ENCODE assay signal across 1 cellular context in the genomic region with DNA sequence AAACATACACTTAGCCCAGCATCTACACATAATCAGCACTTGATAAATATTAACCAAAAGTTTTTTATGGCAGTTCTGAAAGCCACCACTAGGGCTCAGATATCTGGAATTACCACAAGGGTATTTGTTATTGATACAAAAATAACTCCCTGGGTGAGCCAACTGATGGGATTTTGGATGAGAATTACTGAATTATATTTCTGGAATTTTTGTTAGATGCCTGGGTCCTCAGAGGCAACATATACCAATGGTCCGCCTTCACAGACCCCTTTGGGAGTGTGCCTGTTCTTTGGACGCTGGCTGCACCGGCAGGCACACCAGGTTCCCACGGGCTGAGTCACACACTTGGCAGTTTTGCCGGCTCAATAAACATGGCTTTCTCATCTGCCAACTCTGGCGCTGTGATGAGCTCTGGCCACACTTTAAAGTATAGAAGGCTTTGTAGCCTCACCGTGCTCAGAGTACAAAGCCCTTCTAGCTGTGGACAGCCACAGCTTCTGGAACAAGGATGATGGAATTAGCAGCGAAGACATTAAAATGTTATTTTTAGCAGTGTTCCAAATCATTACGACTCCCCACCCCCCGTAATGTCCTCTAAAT.
TF ChIP-seq lines count a peak whose summit lies in the region.

No MANE protein-coding gene starts in this region.

TF ChIP-seq in SK-N-SH, 30 proteins besides CTCF, POLR2A, EP300 and RAD21 (continued from another document):
- TF ChIP-seq USF1 (IDR thresholded peaks at IDR 0.05; ENCODE audit: borderline replicate concordance, low read depth): no peak
- TF ChIP-seq, protein P1, sequence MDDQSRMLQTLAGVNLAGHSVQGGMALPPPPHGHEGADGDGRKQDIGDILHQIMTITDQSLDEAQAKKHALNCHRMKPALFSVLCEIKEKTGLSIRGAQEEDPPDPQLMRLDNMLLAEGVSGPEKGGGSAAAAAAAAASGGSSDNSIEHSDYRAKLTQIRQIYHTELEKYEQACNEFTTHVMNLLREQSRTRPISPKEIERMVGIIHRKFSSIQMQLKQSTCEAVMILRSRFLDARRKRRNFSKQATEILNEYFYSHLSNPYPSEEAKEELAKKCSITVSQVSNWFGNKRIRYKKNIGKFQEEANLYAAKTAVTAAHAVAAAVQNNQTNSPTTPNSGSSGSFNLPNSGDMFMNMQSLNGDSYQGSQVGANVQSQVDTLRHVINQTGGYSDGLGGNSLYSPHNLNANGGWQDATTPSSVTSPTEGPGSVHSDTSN (IDR thresholded peaks at IDR 0.05): peak; percentile 57
- TF ChIP-seq, protein P2, sequence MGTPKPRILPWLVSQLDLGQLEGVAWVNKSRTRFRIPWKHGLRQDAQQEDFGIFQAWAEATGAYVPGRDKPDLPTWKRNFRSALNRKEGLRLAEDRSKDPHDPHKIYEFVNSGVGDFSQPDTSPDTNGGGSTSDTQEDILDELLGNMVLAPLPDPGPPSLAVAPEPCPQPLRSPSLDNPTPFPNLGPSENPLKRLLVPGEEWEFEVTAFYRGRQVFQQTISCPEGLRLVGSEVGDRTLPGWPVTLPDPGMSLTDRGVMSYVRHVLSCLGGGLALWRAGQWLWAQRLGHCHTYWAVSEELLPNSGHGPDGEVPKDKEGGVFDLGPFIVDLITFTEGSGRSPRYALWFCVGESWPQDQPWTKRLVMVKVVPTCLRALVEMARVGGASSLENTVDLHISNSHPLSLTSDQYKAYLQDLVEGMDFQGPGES (IDR thresholded peaks at IDR 0.05; ENCODE audit: low read depth, low read length): no peak
- no peak for TF ChIP-seq CHD2 (IDR thresholded peaks at IDR 0.05; ENCODE audit: low read length, partially characterized antibody)
- no peak; the same call in 1 of the 2 replicates for TF ChIP-seq RXRA (IDR thresholded peaks at IDR 0.05; ENCODE audit: borderline replicate concordance, low read depth)
- TF ChIP-seq RFX5 (IDR thresholded peaks at IDR 0.05; ENCODE audit: low read length): no peak
- no peak for TF ChIP-seq MEF2A (IDR thresholded peaks at IDR 0.05; ENCODE audit: borderline replicate concordance, low read depth)
- TF ChIP-seq SMC3 (IDR thresholded peaks at IDR 0.05; ENCODE audit: low read depth, low read length): no peak; the same call in 1 of the 2 replicates
- TF ChIP-seq TAF1 (IDR thresholded peaks at IDR 0.05; ENCODE audit: borderline replicate concordance, low read depth, low read length): no peak
